1 cellular context compared by ENCODE assay signal in the genomic region with DNA sequence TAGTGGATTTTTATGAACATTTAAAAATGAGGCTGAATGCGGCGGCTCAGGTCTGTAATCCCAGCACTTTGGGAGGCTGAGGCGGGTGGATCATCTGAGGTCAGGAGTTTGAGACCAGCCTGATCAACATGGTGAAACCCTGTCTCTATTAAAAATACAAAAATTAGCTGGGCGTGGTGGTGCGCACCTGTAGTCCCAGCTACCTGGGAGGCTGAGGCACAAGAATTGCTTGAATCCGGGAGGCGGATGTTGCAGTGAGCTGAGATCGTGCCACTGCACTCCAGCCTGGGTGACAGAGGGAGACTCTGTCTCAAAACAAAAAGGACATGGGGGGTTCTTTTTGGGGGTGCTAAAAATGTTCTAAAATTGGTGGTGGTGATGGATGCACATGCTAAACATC.
A peak's percentile ranks its signal among the peaks of the same experiment; 100 is the strongest.
TF ChIP-seq lines count a peak whose summit lies in the region.

No MANE protein-coding gene starts in this region.

TF ChIP-seq in GM12878, 131 proteins besides CTCF, POLR2A, EP300 and RAD21:
- peak; percentile 60; the same call in 1 of the 2 replicates for TF ChIP-seq SMARCA5 (IDR thresholded peaks at IDR 0.05)
- TF ChIP-seq ZNF217 (IDR thresholded peaks at IDR 0.05), result peak; percentile 36; the same call in 1 of the 2 replicates
- TF ChIP-seq, protein P1, sequence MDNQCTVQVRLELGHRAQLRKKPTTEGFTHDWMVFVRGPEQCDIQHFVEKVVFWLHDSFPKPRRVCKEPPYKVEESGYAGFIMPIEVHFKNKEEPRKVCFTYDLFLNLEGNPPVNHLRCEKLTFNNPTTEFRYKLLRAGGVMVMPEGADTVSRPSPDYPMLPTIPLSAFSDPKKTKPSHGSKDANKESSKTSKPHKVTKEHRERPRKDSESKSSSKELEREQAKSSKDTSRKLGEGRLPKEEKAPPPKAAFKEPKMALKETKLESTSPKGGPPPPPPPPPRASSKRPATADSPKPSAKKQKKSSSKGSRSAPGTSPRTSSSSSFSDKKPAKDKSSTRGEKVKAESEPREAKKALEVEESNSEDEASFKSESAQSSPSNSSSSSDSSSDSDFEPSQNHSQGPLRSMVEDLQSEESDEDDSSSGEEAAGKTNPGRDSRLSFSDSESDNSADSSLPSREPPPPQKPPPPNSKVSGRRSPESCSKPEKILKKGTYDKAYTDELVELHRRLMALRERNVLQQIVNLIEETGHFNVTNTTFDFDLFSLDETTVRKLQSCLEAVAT (IDR thresholded peaks at IDR 0.05), result peak; percentile 87; the same call in 1 of the 2 replicates
TF ChIP-seq in GM12878: peak in this region for 3; not testable (repeated sequence) for 128.
